In the genomic region with DNA sequence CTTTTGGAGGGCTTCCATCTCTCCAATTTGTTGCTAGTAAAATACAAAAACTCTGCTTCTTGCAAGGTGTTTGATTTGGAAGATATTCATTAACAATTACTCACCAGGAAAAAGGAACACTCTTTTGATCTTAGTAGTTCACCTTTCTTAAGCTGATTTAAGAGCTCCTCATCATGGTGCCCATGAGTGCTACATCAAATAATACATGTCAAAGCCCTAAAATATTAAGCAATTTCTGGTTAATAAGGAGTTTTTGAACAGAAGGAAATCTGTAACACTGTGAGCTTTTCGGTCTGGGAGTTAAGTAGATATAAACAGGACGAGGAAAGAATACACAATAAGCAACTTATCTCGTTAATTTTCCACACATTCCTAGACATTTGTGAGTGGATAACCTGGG, we compare ENCODE assay signal across 15 cellular contexts.
DNase-seq lines count a peak whose midpoint lies in the region; ATAC-seq and TF ChIP-seq lines count a peak whose summit lies in the region.
"Had no signal": no experiment of that assay in that cellular context is flagged by ENCODE, and none has a peak within 500 bp of the region (broad histone marks: within the 10 kb centered on the region; RNA-seq: fewer than 3 reads in every experiment).

No MANE protein-coding gene starts in this region.

- no peaks in the 10 kb centered on the region for H3K9me3 Mint-ChIP-seq in neural progenitor cell

- peak; percentile 77 for TF ChIP-seq RAD21 in HCT116 (IDR thresholded peaks at IDR 0.05; ENCODE audit: low read depth)

- H3K36me3 ChIP-seq in HCT116 (ENCODE audit: control insufficient read depth in 1 of 2, insufficient read depth in 2 of 2, low read length in 2 of 2) = no peaks in the 10 kb centered on the region
- H3K36me3 ChIP-seq in fibroblast of lung (ENCODE audit: control insufficient read depth, insufficient read depth, low read length) = no peaks in the 10 kb centered on the region
- no peaks in the 10 kb centered on the region for H3K36me3 ChIP-seq in neural progenitor cell
- H3K36me3 ChIP-seq: BE2C, prostate gland had no signal

- H3K4me3 ChIP-seq in HCT116 (replicated peaks in 1 of 2; ENCODE audit: low read depth in 1 of 2, low read length in 2 of 2) (peak overlapping the region in 1 of 2 experiments; percentile 19; a peak in 2 of 4 replicates), fibroblast of lung (replicated peaks in 1 of 4; ENCODE audit: control extremely low read depth in 1 of 4, insufficient read depth in 1 of 4, low read depth in 3 of 4, low read length in 4 of 4) (peak overlapping the region in 1 of 4 experiments; percentile 18), neural progenitor cell (no peak overlapping the region)
- H3K4me3 ChIP-seq: prostate gland had no signal

- peak overlapping the region; percentile 63 for H3K9ac ChIP-seq in HCT116 (ENCODE audit: low read length)
- no peak overlapping the region for H3K9ac ChIP-seq in fibroblast of lung (ENCODE audit: insufficient read depth, low read length)
- no peak overlapping the region for H3K9ac ChIP-seq in neural progenitor cell

- no peaks in the 10 kb centered on the region for H3F3A ChIP-seq in neural progenitor cell (ENCODE audit: low read depth)

- no peak overlapping the region for H3K4me3 Mint-ChIP-seq in neural progenitor cell

- H4K20me1 ChIP-seq in HCT116 (ENCODE audit: insufficient read depth) (no peaks in the 10 kb centered on the region), fibroblast of lung (ENCODE audit: control insufficient read depth, extremely low read depth, insufficient read depth, low read length) (no peaks in the 10 kb centered on the region), neural progenitor cell (ENCODE audit: low read depth) (no peaks in the 10 kb centered on the region)

- peak overlapping the region; percentile 58 for H3K27ac Mint-ChIP-seq in neural progenitor cell

- TF ChIP-seq POLR2A in HCT116 (IDR thresholded peaks at IDR 0.05; ENCODE audit: borderline replicate concordance, extremely low read depth, insufficient read depth, insufficient read length) = no peak

- H3K9me3 ChIP-seq in HCT116 (ENCODE audit: control insufficient read depth in 1 of 2, insufficient read depth in 1 of 2, low read depth in 1 of 2, low read length in 2 of 2) (no peaks in the 10 kb centered on the region), fibroblast of lung (ENCODE audit: control insufficient read depth, insufficient read depth, low read depth, low read length) (no peaks in the 10 kb centered on the region), neural progenitor cell (ENCODE audit: low read depth) (no peaks in the 10 kb centered on the region)
- H3K9me3 ChIP-seq: BE2C, prostate gland had no signal

- RAD21 ChIA-PET in HCT116 (lab: Charles Lee; ENCODE audit: low non-redundant PET in 1 of 2, low total read pairs in 2 of 2, uncharacterized antibody in 2 of 2, unreplicated experiment in 2 of 2) = interaction anchor here in 1 of 2 experiments (0.9 kb wide), 1 partner anchor 97 kb away, joined by 3 read pairs; no protein-coding TSS in a partner anchor

- peak in 2 of 3 experiments; percentile 18 to 32; a peak in 2 of 6 replicates for TF ChIP-seq CTCF in HCT116 (IDR thresholded peaks at IDR 0.05 in 2 of 3, conservative IDR thresholded peaks at IDR 0.05 in 1 of 3; ENCODE audit: borderline replicate concordance in 1 of 3, insufficient read depth in 1 of 3, low read depth in 2 of 3, low read length in 2 of 3)
- TF ChIP-seq CTCF in fibroblast of lung (conservative IDR thresholded peaks at IDR 0.05 in 1 of 2, IDR thresholded peaks at IDR 0.05 in 1 of 2; ENCODE audit: low read depth in 1 of 2, low read length in 2 of 2) = no peak
- no peak for TF ChIP-seq CTCF in neural progenitor cell (IDR thresholded peaks at IDR 0.05)

- H2AFZ ChIP-seq in HCT116 (ENCODE audit: low read depth, low read length, poor library complexity, severe bottlenecking) (no peak overlapping the region), fibroblast of lung (ENCODE audit: low read length) (no peak overlapping the region), neural progenitor cell (replicated peaks) (peak overlapping the region; percentile 4)

- no peaks in the 10 kb centered on the region for H3K9me2 ChIP-seq in HCT116 (ENCODE audit: insufficient read depth)

- H3K4me1 ChIP-seq in HCT116 (ENCODE audit: control insufficient read depth in 1 of 2, insufficient read depth in 2 of 2, low read length in 2 of 2) = peaks cover 66 to 67% of the 10 kb centered on the region in 2 experiments
- H3K4me1 ChIP-seq in fibroblast of lung (ENCODE audit: control insufficient read depth, extremely low read depth, insufficient read depth, low read length) = peaks cover 11% of the 10 kb centered on the region
- peaks cover 17% of the 10 kb centered on the region for H3K4me1 ChIP-seq in neural progenitor cell
- H3K4me1 ChIP-seq: BE2C, prostate gland had no signal

- intact Hi-C loops in HCT116 (cut with micrococcal nuclease) = no loop called here

- peaks cover 49% of the 10 kb centered on the region for H3K4me1 Mint-ChIP-seq in neural progenitor cell

- ATAC-seq in HCT116 (peak; percentile 26; the same call in 1 of the 2 replicates), SK-N-SH treated with all-trans-retinoic acid at 6 μM for 48 hours (peak; percentile 26; the same call in 1 of the 3 replicates), HG02938 (IDR thresholded peaks at IDR 0.05; ENCODE audit: unreplicated experiment) (no peak)

- peaks cover 2% of the 10 kb centered on the region for H3K27me3 Mint-ChIP-seq in neural progenitor cell (ENCODE audit: insufficient read depth, low read depth)

- BruUV-seq in HCT116 (replicated peaks; lab: Mats Ljungman, UMichigan) = no TSS peak

- no peaks in the 10 kb centered on the region for H3K36me3 Mint-ChIP-seq in neural progenitor cell

- POLR2A ChIA-PET in HCT116 (lab: Charles Lee) = interaction anchor here (1.0 to 8.0 kb wide), 5 partner anchors 9 to 87 kb away, joined by 3 to 90 read pairs (median 4); a partner anchor contains a TSS

- H3K79me2 ChIP-seq in HCT116 (ENCODE audit: insufficient read depth, low read length) = peaks cover 63% of the 10 kb centered on the region
- H3K79me2 ChIP-seq in fibroblast of lung (ENCODE audit: control insufficient read depth, insufficient read depth, low read length) = peaks cover 4% of the 10 kb centered on the region
- H3K79me2 ChIP-seq in neural progenitor cell (ENCODE audit: low read depth) = no peaks in the 10 kb centered on the region

- peak overlapping the region; percentile 56 for H3K4me2 ChIP-seq in HCT116 (ENCODE audit: low read length)
- peak overlapping the region; percentile 61 for H3K4me2 ChIP-seq in fibroblast of lung (ENCODE audit: extremely low read depth, insufficient read depth, low read length)
- peak overlapping the region; percentile 21 for H3K4me2 ChIP-seq in neural progenitor cell

- H3K27me3 ChIP-seq in HCT116 (ENCODE audit: insufficient read depth, low read length) (no peaks in the 10 kb centered on the region), fibroblast of lung (ENCODE audit: control insufficient read depth, insufficient read depth, low read length) (no peaks in the 10 kb centered on the region), neural progenitor cell (no peaks in the 10 kb centered on the region)
- H3K27me3 ChIP-seq: BE2C had no signal

- CTCF ChIA-PET in HCT116 (lab: Charles Lee) = interaction anchor here (1.1 to 1.3 kb wide), 2 partner anchors 83 to 168 kb away, joined by 3 to 4 read pairs; a partner anchor contains a TSS

- DNase-seq in HCT116 (ENCODE audit: low read depth, low spot score) (no peak), fibroblast of lung (ENCODE audit: low read depth in 2 of 2) (peak; percentile 38 to 61), neural progenitor cell (ENCODE audit: low spot score) (no peak), SHP77 treated with DMSO at 0.1 percent for 48 hours (lab: John Stamatoyannopoulos, UW) (no peak), T-helper 1 cell (no peak)
- DNase-seq in activated naive CD4-positive, alpha-beta T cell treated with Interleukin-2 at 50 U/mL for 16 hours = no peak
- DNase-seq: activated CD4-positive, alpha-beta T cell treated with anti-CD3 and anti-CD28 coated beads, Interleukin-2, amount 50 U/mL, for 4 hours; BE2C; DMS79; NCI-H187 treated with DMSO at 0.1 percent for 48 hours; NCI-H524 treated with DMSO at 0.1 percent for 48 hours had no signal

- H3K27ac ChIP-seq in HCT116 (ENCODE audit: low read depth, low read length) = peak overlapping the region; percentile 88
- H3K27ac ChIP-seq in fibroblast of lung (ENCODE audit: insufficient read depth, low read length) = peak overlapping the region; percentile 57
- H3K27ac ChIP-seq in neural progenitor cell = no peak overlapping the region
- H3K27ac ChIP-seq: prostate gland, RWPE1 had no signal

TF ChIP-seq in HCT116, 20 proteins besides CTCF, POLR2A, EP300 and RAD21 (continues in another document):
- TF ChIP-seq, protein P1, sequence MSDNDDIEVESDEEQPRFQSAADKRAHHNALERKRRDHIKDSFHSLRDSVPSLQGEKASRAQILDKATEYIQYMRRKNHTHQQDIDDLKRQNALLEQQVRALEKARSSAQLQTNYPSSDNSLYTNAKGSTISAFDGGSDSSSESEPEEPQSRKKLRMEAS (IDR thresholded peaks at IDR 0.05) = peak; percentile 32; the same call in 1 of the 2 replicates
- TF ChIP-seq SP1 (IDR thresholded peaks at IDR 0.05; ENCODE audit: low read depth) (peak; percentile 49), ZNF274 (IDR thresholded peaks at IDR 0.05; ENCODE audit: low read depth, low read length) (no peak), TCF7L2 (IDR thresholded peaks at IDR 0.05; ENCODE audit: borderline replicate concordance, extremely low read depth, insufficient read depth, insufficient read length) (peak; percentile 79), JUND (IDR thresholded peaks at IDR 0.05) (peak; percentile 23; the same call in 1 of the 2 replicates), POLR2AphosphoS5 (IDR thresholded peaks at IDR 0.05; ENCODE audit: low read depth, low read length) (0 out of 2 replicates have a peak, but pooled peaks have one; percentile 16)

TF ChIP-seq in SK-N-SH treated with all-trans-retinoic acid at 6 μM for 48 hours, 23 proteins besides CTCF, POLR2A, EP300 and RAD21 (continues in another document):
- no peak for TF ChIP-seq ZFP3 (CRISPR knock-in tag; IDR thresholded peaks at IDR 0.05)
- no peak for TF ChIP-seq RARB (CRISPR knock-in tag; IDR thresholded peaks at IDR 0.05)
- TF ChIP-seq OSR1 (CRISPR knock-in tag; IDR thresholded peaks at IDR 0.05) = no peak
- TF ChIP-seq GLIS3 (CRISPR knock-in tag; IDR thresholded peaks at IDR 0.05) = no peak
- TF ChIP-seq ZNF70 (CRISPR knock-in tag; IDR thresholded peaks at IDR 0.05) = no peak

Comparison
In these comparisons a context has a peak if more than half of its experiments do, and no peak if none do; other contexts are left out.
1. DNase-seq: peak in fibroblast of lung (2 of 2); none in HCT116 (single experiment), neural progenitor cell (single experiment), SHP77 treated with DMSO at 0.1 percent for 48 hours (single experiment), activated naive CD4-positive, alpha-beta T cell treated with Interleukin-2 at 50 U/mL for 16 hours (single experiment) and T-helper 1 cell (0 of 5).
2. CTCF ChIP-seq: peak in HCT116 (2 of 3); none in fibroblast of lung (0 of 2) and neural progenitor cell (single experiment).
3. Peak in every context shown above with its lines, with median percentiles within 50 percentile points of each other: H3K4me2 ChIP-seq.